Comparison of ENCODE assay signal across 11 cellular contexts in genomic region chr1:233710507-233710906, GRCh38.
"Had no signal": no experiment of that assay in that cellular context is flagged by ENCODE, and none has a peak within 500 bp of the region (broad histone marks: within the 10 kb centered on the region; RNA-seq: fewer than 3 reads in every experiment).

No MANE protein-coding gene starts in this region.

- H3K4me1 ChIP-seq: HAP-1 had no signal

- H3K36me3 ChIP-seq: HAP-1 had no signal

- DNase-seq: GM23248, GOT3, H7, H9, HCEC 1CT, HFFc6 had no signal

- H2AFZ ChIP-seq: GM23248, GM23338 had no signal

- H3K27ac ChIP-seq: GM23248 had no signal

- ATAC-seq: GM23338, HCT116 had no signal

- FAIRE-seq: H1, H54 had no signal

- H3K4me2 ChIP-seq: GM23338 had no signal

- H3K4me3 ChIP-seq: GM23248, GM23338, HAP-1 had no signal

- H3K9me3 ChIP-seq: HAP-1 had no signal

- H3K9ac ChIP-seq: GM23248 had no signal
